In genomic region chr3:48928679-48929078, GRCh38 we compare ENCODE assay signal across 14 cellular contexts. TPM values are rescaled to one million over a fixed set of nuclear protein-coding genes. Genes with fewer than 3 reads are reported as not detected.
DNase-seq lines count a peak whose midpoint lies in the region; ATAC-seq and TF ChIP-seq lines count a peak whose summit lies in the region.
"Had no signal": no experiment of that assay in that cellular context is flagged by ENCODE, and none has a peak within 500 bp of the region (broad histone marks: within the 10 kb centered on the region; RNA-seq: fewer than 3 reads in every experiment).

No MANE protein-coding gene starts in this region.

- H3K36me3 Mint-ChIP-seq in activated CD8-positive, alpha-beta memory T cell treated with anti-CD3 and anti-CD28 coated beads, Interleukin-2, amount 10 ng/mL, durations not matched to agents 7 days and 5 days, result peaks cover 64% of the 10 kb centered on the region
- H3K36me3 Mint-ChIP-seq in activated naive CD8-positive, alpha-beta T cell treated with anti-CD3 and anti-CD28 coated beads, Interleukin-2, amount 10 ng/mL, durations not matched to agents 7 days and 5 days, result peaks cover 56% of the 10 kb centered on the region
- H3K36me3 Mint-ChIP-seq in natural killer cell treated with Interleukin-12 subunit alpha and Interleukin-12 subunit beta and Interleukin-15 and Interleukin-18, amount 100 ng/mL, for 72 hours, result peaks cover 31% of the 10 kb centered on the region

- H3K27ac Mint-ChIP-seq in activated CD8-positive, alpha-beta memory T cell treated with anti-CD3 and anti-CD28 coated beads, Interleukin-2, amount 10 ng/mL, durations not matched to agents 7 days and 5 days, result peak overlapping the region; percentile 79
- H3K27ac Mint-ChIP-seq in activated naive CD8-positive, alpha-beta T cell treated with anti-CD3 and anti-CD28 coated beads, Interleukin-2, amount 10 ng/mL, durations not matched to agents 7 days and 5 days, result peak overlapping the region; percentile 64
- H3K27ac Mint-ChIP-seq in natural killer cell treated with Interleukin-12 subunit alpha and Interleukin-12 subunit beta and Interleukin-15 and Interleukin-18, amount 100 ng/mL, for 72 hours, result peak overlapping the region; percentile 56 to 76
- H3K27ac Mint-ChIP-seq: nephron progenitor cell had no signal

- no peaks in the 10 kb centered on the region for H3K27me3 Mint-ChIP-seq in activated CD8-positive, alpha-beta memory T cell treated with anti-CD3 and anti-CD28 coated beads, Interleukin-2, amount 10 ng/mL, durations not matched to agents 7 days and 5 days
- no peaks in the 10 kb centered on the region for H3K27me3 Mint-ChIP-seq in activated naive CD8-positive, alpha-beta T cell treated with anti-CD3 and anti-CD28 coated beads, Interleukin-2, amount 10 ng/mL, durations not matched to agents 7 days and 5 days
- no peaks in the 10 kb centered on the region for H3K27me3 Mint-ChIP-seq in natural killer cell treated with Interleukin-12 subunit alpha and Interleukin-12 subunit beta and Interleukin-15 and Interleukin-18, amount 100 ng/mL, for 72 hours

- H3K4me3 Mint-ChIP-seq in activated CD8-positive, alpha-beta memory T cell treated with anti-CD3 and anti-CD28 coated beads, Interleukin-2, amount 10 ng/mL, durations not matched to agents 7 days and 5 days, result peak overlapping the region; percentile 31
- H3K4me3 Mint-ChIP-seq in activated naive CD8-positive, alpha-beta T cell treated with anti-CD3 and anti-CD28 coated beads, Interleukin-2, amount 10 ng/mL, durations not matched to agents 7 days and 5 days, result peak overlapping the region; percentile 50
- peak overlapping the region; percentile 65 for H3K4me3 Mint-ChIP-seq in natural killer cell treated with Interleukin-12 subunit alpha and Interleukin-12 subunit beta and Interleukin-15 and Interleukin-18, amount 100 ng/mL, for 72 hours
- H3K4me3 Mint-ChIP-seq: nephron progenitor cell had no signal

- no peak for TF ChIP-seq CTCF in HEK293 (tag by site-specific recombination; IDR thresholded peaks at IDR 0.05)

- DNase-seq in activated CD8-positive, alpha-beta memory T cell treated with anti-CD3 and anti-CD28 coated beads, Interleukin-2, amount 10 ng/mL, durations not matched to agents 7 days and 5 days, result no peak
- DNase-seq in activated CD8-positive, alpha-beta memory T cell treated with anti-CD3 and anti-CD28 coated beads, Interleukin-2, amount 50 U/mL, for 48 hours, result no peak
- no peak for DNase-seq in activated naive CD8-positive, alpha-beta T cell treated with anti-CD3 and anti-CD28 coated beads, Interleukin-2, amount 10 ng/mL, durations not matched to agents 7 days and 5 days
- DNase-seq in natural killer cell treated with Interleukin-12 subunit alpha and Interleukin-12 subunit beta and Interleukin-15 and Interleukin-18, amount 100 ng/mL, for 72 hours (ENCODE audit: low spot score), result no peak
- DNase-seq in iPS-NIHi11 (ENCODE audit: low spot score), result no peak
- DNase-seq: ACHN, kidney glomerular epithelial cell, NCI-H2171 treated with DMSO at 0.1 percent for 48 hours, nephron progenitor cell, small intestine had no signal

- ATAC-seq in activated CD8-positive, alpha-beta memory T cell treated with anti-CD3 and anti-CD28 coated beads, Interleukin-2, amount 10 ng/mL, durations not matched to agents 7 days and 5 days, result peak; percentile 50
- peak; percentile 36 for ATAC-seq in activated naive CD8-positive, alpha-beta T cell treated with anti-CD3 and anti-CD28 coated beads, Interleukin-2, amount 10 ng/mL, durations not matched to agents 7 days and 5 days (ENCODE audit: low read depth)
- ATAC-seq in natural killer cell treated with Interleukin-12 subunit alpha and Interleukin-12 subunit beta and Interleukin-15 and Interleukin-18, amount 100 ng/mL, for 72 hours, result no peak
- ATAC-seq in HG03139 (IDR thresholded peaks at IDR 0.05; ENCODE audit: unreplicated experiment), result no peak
- no peak for ATAC-seq in HG02642 (IDR thresholded peaks at IDR 0.05; ENCODE audit: poor library complexity, unreplicated experiment)
- ATAC-seq: Panc1 had no signal

- H3K4me1 Mint-ChIP-seq in activated CD8-positive, alpha-beta memory T cell treated with anti-CD3 and anti-CD28 coated beads, Interleukin-2, amount 10 ng/mL, durations not matched to agents 7 days and 5 days, result peaks cover 66% of the 10 kb centered on the region
- H3K4me1 Mint-ChIP-seq in activated naive CD8-positive, alpha-beta T cell treated with anti-CD3 and anti-CD28 coated beads, Interleukin-2, amount 10 ng/mL, durations not matched to agents 7 days and 5 days, result peaks cover 53% of the 10 kb centered on the region
- peaks cover 57 to 64% of the 10 kb centered on the region in 2 donors for H3K4me1 Mint-ChIP-seq in natural killer cell treated with Interleukin-12 subunit alpha and Interleukin-12 subunit beta and Interleukin-15 and Interleukin-18, amount 100 ng/mL, for 72 hours (ENCODE audit: low read depth in 2 of 2)

- no peaks in the 10 kb centered on the region for H3K9me3 ChIP-seq in HEK293 (ENCODE audit: control insufficient read depth, insufficient read depth, low read depth, low read length)

- H3K27ac ChIP-seq in HEK293 (ENCODE audit: extremely low read depth, low read depth, low read length), result no peak overlapping the region

- POLR2A ChIA-PET in HEK293 (lab: Yijun Ruan, JAX), result interaction anchor here (1.4 kb wide), 1 partner anchor 10 kb away, joined by 4 read pairs; the partner anchor contains the start of gene ARIH2
- POLR2A ChIA-PET in activated naive CD8-positive, alpha-beta T cell treated with anti-CD3 and anti-CD28 coated beads, Interleukin-2, amount 10 ng/mL, durations not matched to agents 7 days and 5 days (lab: Charles Lee), result interaction anchor here (0.6 to 3.4 kb wide), 3 partner anchors 10 to 89 kb away, joined by 3 to 21 read pairs (median 4); partner anchors contain the start of gene ARIH2

- H3K36me3 ChIP-seq in HEK293 (ENCODE audit: control insufficient read depth in 2 of 2, insufficient read depth in 1 of 2, low read length in 2 of 2), result peaks cover 19 to 78% of the 10 kb centered on the region in 2 experiments; a peak in 2 of 3 replicates

- H3K4me3 ChIP-seq in HEK293 (ENCODE audit: low read depth, low read length), result no peak overlapping the region

- H3K4me1 ChIP-seq in HEK293 (ENCODE audit: control insufficient read depth, insufficient read depth, low read length), result peaks cover 11% of the 10 kb centered on the region

- no peaks in the 10 kb centered on the region for H3K9me3 Mint-ChIP-seq in activated CD8-positive, alpha-beta memory T cell treated with anti-CD3 and anti-CD28 coated beads, Interleukin-2, amount 10 ng/mL, durations not matched to agents 7 days and 5 days (ENCODE audit: low read depth)
- no peaks in the 10 kb centered on the region for H3K9me3 Mint-ChIP-seq in activated naive CD8-positive, alpha-beta T cell treated with anti-CD3 and anti-CD28 coated beads, Interleukin-2, amount 10 ng/mL, durations not matched to agents 7 days and 5 days
- H3K9me3 Mint-ChIP-seq in natural killer cell treated with Interleukin-12 subunit alpha and Interleukin-12 subunit beta and Interleukin-15 and Interleukin-18, amount 100 ng/mL, for 72 hours, result no peaks in the 10 kb centered on the region

- CTCF ChIA-PET in activated CD8-positive, alpha-beta memory T cell treated with anti-CD3 and anti-CD28 coated beads, Interleukin-2, amount 10 ng/mL, durations not matched to agents 7 days and 5 days (lab: Charles Lee), result interaction anchor here (0.9 to 1.3 kb wide), 5 partner anchors 9 to 163 kb away, joined by 3 to 5 read pairs (median 3); no protein-coding TSS in a partner anchor
- CTCF ChIA-PET in HEK293 (lab: Yijun Ruan, JAX), result interaction anchor here (0.6 kb wide), 1 partner anchor 41 kb away, joined by 3 read pairs; no protein-coding TSS in a partner anchor

TF ChIP-seq in HEK293, 187 proteins besides CTCF, POLR2A, EP300 and RAD21:
- TF ChIP-seq ZNF132 (tag by site-specific recombination; IDR thresholded peaks at IDR 0.05; ENCODE audit: borderline replicate concordance) (no peak), PRDM6 (tag by site-specific recombination; IDR thresholded peaks at IDR 0.05) (0 out of 2 replicates have a peak, but pooled peaks have one; percentile 36)

RNA-seq across cellular contexts. Expression of gene ARIH2, which starts 10.0 kb away (rescaled TPM):
- total RNA-seq in activated CD8-positive, alpha-beta memory T cell treated with anti-CD3 and anti-CD28 coated beads, Interleukin-2, amount 10 ng/mL, durations not matched to agents 7 days and 5 days, result 100 to 1,000 TPM; 118 to 156 TPM
- total RNA-seq in activated naive CD8-positive, alpha-beta T cell treated with anti-CD3 and anti-CD28 coated beads, Interleukin-2, amount 10 ng/mL, durations not matched to agents 7 days and 5 days, result 100 to 1,000 TPM; 108 to 118 TPM
- total RNA-seq in natural killer cell treated with Interleukin-12 subunit alpha and Interleukin-12 subunit beta and Interleukin-15 and Interleukin-18, amount 100 ng/mL, for 72 hours, result 100 to 1,000 TPM; 141 to 238 TPM

RNA-seq across cellular contexts. Expression of gene SLC25A20, which starts 30.0 kb away (rescaled TPM):
- total RNA-seq in activated CD8-positive, alpha-beta memory T cell treated with anti-CD3 and anti-CD28 coated beads, Interleukin-2, amount 10 ng/mL, durations not matched to agents 7 days and 5 days, result 10 to 100 TPM; 26.7 to 35.6 TPM
- total RNA-seq in activated naive CD8-positive, alpha-beta T cell treated with anti-CD3 and anti-CD28 coated beads, Interleukin-2, amount 10 ng/mL, durations not matched to agents 7 days and 5 days, result 10 to 100 TPM; 27.5 to 28.3 TPM
- total RNA-seq in natural killer cell treated with Interleukin-12 subunit alpha and Interleukin-12 subunit beta and Interleukin-15 and Interleukin-18, amount 100 ng/mL, for 72 hours, result 10 to 100 TPM; 27.8 to 32.5 TPM

Comparison
In these comparisons a context has a peak if more than half of its experiments do, and no peak if none do; other contexts are left out.
1. ATAC-seq: peak in activated CD8-positive, alpha-beta memory T cell treated with anti-CD3 and anti-CD28 coated beads, Interleukin-2, amount 10 ng/mL, durations not matched to agents 7 days and 5 days (single experiment) and activated naive CD8-positive, alpha-beta T cell treated with anti-CD3 and anti-CD28 coated beads, Interleukin-2, amount 10 ng/mL, durations not matched to agents 7 days and 5 days (single experiment); none in natural killer cell treated with Interleukin-12 subunit alpha and Interleukin-12 subunit beta and Interleukin-15 and Interleukin-18, amount 100 ng/mL, for 72 hours (0 of 2), HG03139 (single experiment) and HG02642 (single experiment).
2. Peak in every context shown above with its lines, with median percentiles within 50 percentile points of each other: H3K27ac Mint-ChIP-seq and H3K4me3 Mint-ChIP-seq.